1 cellular context compared by ENCODE assay signal in genomic region chr6:149934249-149935156, GRCh38.
TF ChIP-seq lines count a peak whose summit lies in the region.

No MANE protein-coding gene starts in this region.

TF ChIP-seq in K562, 482 proteins besides CTCF, POLR2A, EP300 and RAD21 (continued from another document):
- TF ChIP-seq, protein P1, sequence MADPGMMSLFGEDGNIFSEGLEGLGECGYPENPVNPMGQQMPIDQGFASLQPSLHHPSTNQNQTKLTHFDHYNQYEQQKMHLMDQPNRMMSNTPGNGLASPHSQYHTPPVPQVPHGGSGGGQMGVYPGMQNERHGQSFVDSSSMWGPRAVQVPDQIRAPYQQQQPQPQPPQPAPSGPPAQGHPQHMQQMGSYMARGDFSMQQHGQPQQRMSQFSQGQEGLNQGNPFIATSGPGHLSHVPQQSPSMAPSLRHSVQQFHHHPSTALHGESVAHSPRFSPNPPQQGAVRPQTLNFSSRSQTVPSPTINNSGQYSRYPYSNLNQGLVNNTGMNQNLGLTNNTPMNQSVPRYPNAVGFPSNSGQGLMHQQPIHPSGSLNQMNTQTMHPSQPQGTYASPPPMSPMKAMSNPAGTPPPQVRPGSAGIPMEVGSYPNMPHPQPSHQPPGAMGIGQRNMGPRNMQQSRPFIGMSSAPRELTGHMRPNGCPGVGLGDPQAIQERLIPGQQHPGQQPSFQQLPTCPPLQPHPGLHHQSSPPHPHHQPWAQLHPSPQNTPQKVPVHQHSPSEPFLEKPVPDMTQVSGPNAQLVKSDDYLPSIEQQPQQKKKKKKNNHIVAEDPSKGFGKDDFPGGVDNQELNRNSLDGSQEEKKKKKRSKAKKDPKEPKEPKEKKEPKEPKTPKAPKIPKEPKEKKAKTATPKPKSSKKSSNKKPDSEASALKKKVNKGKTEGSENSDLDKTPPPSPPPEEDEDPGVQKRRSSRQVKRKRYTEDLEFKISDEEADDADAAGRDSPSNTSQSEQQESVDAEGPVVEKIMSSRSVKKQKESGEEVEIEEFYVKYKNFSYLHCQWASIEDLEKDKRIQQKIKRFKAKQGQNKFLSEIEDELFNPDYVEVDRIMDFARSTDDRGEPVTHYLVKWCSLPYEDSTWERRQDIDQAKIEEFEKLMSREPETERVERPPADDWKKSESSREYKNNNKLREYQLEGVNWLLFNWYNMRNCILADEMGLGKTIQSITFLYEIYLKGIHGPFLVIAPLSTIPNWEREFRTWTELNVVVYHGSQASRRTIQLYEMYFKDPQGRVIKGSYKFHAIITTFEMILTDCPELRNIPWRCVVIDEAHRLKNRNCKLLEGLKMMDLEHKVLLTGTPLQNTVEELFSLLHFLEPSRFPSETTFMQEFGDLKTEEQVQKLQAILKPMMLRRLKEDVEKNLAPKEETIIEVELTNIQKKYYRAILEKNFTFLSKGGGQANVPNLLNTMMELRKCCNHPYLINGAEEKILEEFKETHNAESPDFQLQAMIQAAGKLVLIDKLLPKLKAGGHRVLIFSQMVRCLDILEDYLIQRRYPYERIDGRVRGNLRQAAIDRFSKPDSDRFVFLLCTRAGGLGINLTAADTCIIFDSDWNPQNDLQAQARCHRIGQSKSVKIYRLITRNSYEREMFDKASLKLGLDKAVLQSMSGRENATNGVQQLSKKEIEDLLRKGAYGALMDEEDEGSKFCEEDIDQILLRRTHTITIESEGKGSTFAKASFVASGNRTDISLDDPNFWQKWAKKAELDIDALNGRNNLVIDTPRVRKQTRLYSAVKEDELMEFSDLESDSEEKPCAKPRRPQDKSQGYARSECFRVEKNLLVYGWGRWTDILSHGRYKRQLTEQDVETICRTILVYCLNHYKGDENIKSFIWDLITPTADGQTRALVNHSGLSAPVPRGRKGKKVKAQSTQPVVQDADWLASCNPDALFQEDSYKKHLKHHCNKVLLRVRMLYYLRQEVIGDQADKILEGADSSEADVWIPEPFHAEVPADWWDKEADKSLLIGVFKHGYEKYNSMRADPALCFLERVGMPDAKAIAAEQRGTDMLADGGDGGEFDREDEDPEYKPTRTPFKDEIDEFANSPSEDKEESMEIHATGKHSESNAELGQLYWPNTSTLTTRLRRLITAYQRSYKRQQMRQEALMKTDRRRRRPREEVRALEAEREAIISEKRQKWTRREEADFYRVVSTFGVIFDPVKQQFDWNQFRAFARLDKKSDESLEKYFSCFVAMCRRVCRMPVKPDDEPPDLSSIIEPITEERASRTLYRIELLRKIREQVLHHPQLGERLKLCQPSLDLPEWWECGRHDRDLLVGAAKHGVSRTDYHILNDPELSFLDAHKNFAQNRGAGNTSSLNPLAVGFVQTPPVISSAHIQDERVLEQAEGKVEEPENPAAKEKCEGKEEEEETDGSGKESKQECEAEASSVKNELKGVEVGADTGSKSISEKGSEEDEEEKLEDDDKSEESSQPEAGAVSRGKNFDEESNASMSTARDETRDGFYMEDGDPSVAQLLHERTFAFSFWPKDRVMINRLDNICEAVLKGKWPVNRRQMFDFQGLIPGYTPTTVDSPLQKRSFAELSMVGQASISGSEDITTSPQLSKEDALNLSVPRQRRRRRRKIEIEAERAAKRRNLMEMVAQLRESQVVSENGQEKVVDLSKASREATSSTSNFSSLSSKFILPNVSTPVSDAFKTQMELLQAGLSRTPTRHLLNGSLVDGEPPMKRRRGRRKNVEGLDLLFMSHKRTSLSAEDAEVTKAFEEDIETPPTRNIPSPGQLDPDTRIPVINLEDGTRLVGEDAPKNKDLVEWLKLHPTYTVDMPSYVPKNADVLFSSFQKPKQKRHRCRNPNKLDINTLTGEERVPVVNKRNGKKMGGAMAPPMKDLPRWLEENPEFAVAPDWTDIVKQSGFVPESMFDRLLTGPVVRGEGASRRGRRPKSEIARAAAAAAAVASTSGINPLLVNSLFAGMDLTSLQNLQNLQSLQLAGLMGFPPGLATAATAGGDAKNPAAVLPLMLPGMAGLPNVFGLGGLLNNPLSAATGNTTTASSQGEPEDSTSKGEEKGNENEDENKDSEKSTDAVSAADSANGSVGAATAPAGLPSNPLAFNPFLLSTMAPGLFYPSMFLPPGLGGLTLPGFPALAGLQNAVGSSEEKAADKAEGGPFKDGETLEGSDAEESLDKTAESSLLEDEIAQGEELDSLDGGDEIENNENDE (IDR thresholded peaks at IDR 0.05; ENCODE audit: low read depth, low read length): no peak
- TF ChIP-seq, protein P2, sequence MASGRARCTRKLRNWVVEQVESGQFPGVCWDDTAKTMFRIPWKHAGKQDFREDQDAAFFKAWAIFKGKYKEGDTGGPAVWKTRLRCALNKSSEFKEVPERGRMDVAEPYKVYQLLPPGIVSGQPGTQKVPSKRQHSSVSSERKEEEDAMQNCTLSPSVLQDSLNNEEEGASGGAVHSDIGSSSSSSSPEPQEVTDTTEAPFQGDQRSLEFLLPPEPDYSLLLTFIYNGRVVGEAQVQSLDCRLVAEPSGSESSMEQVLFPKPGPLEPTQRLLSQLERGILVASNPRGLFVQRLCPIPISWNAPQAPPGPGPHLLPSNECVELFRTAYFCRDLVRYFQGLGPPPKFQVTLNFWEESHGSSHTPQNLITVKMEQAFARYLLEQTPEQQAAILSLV (tag; IDR thresholded peaks at IDR 0.05): no peak
- TF ChIP-seq PHF20 (IDR thresholded peaks at IDR 0.05; ENCODE audit: partially characterized antibody) (peak; percentile 29), TBL1XR1 (IDR thresholded peaks at IDR 0.05; ENCODE audit: low read length in 2 of 2) (peak in 1 of 2 experiments; percentile 95; a peak in 2 of 4 replicates), CTBP1 (IDR thresholded peaks at IDR 0.05; ENCODE audit: borderline replicate concordance) (peak; percentile 56), PHTF2 (CRISPR knock-in tag; IDR thresholded peaks at IDR 0.05) (no peak), CBFB (CRISPR knock-in tag; IDR thresholded peaks at IDR 0.05) (no peak), C11orf30 (IDR thresholded peaks at IDR 0.05; ENCODE audit: low read depth) (0 out of 2 replicates have a peak, but pooled peaks have one; percentile 16), SP1 (CRISPR knock-in tag; IDR thresholded peaks at IDR 0.05) (peak; percentile 58), ZNF384 (IDR thresholded peaks at IDR 0.05; ENCODE audit: low read depth, low read length) (no peak), HMBOX1 (IDR thresholded peaks at IDR 0.05) (no peak), ZNF444 (CRISPR knock-in tag; IDR thresholded peaks at IDR 0.05) (no peak), RBM39 (optimal IDR thresholded peaks at IDR 0.05; ENCODE audit: low read depth, low read length) (no peak), ZNF280B (CRISPR knock-in tag; IDR thresholded peaks at IDR 0.05) (no peak), TOE1 (IDR thresholded peaks at IDR 0.05; ENCODE audit: borderline replicate concordance) (no peak), TOE1 (CRISPR knock-in tag; IDR thresholded peaks at IDR 0.05; ENCODE audit: borderline replicate concordance, low read depth) (no peak), HNRNPK (IDR thresholded peaks at IDR 0.05; ENCODE audit: low read depth, low read length, poor library complexity, severe bottlenecking) (no peak), SMARCE1 (IDR thresholded peaks at IDR 0.05) (no peak), ZNF398 (CRISPR knock-in tag; IDR thresholded peaks at IDR 0.05) (no peak), ZNF592 (IDR thresholded peaks at IDR 0.05) (no peak), SIRT6 (IDR thresholded peaks at IDR 0.05; ENCODE audit: low read depth, low read length) (no peak), GABPA (tag; conservative IDR thresholded peaks at IDR 0.05; ENCODE audit: low read depth) (no peak), ZNF253 (CRISPR knock-in tag; conservative IDR thresholded peaks at IDR 0.05) (no peak), MTA3 (IDR thresholded peaks at IDR 0.05; ENCODE audit: borderline replicate concordance) (peak; percentile 99), E2F1 (CRISPR knock-in tag; IDR thresholded peaks at IDR 0.05) (peak; percentile 45; the same call in 1 of the 2 replicates), ARID2 (IDR thresholded peaks at IDR 0.05) (peak; percentile 61; the same call in 1 of the 2 replicates), TARDBP (IDR thresholded peaks at IDR 0.05) (peak; percentile 99), RCOR1 (IDR thresholded peaks at IDR 0.05; ENCODE audit: borderline replicate concordance in 1 of 2, low read depth in 2 of 2, low read length in 2 of 2) (peak in 1 of 2 experiments; percentile 76; a peak in 2 of 4 replicates), BCL6 (CRISPR knock-in tag; IDR thresholded peaks at IDR 0.05) (no peak)
- TF ChIP-seq, protein P3, sequence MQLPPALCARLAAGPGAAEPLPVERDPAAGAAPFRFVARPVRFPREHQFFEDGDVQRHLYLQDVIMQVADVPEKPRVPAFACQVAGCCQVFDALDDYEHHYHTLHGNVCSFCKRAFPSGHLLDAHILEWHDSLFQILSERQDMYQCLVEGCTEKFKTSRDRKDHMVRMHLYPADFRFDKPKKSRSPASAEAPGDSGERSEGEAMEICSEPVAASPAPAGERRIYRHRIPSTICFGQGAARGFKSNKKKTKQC (CRISPR knock-in tag; IDR thresholded peaks at IDR 0.05): no peak
- TF ChIP-seq, protein P4, sequence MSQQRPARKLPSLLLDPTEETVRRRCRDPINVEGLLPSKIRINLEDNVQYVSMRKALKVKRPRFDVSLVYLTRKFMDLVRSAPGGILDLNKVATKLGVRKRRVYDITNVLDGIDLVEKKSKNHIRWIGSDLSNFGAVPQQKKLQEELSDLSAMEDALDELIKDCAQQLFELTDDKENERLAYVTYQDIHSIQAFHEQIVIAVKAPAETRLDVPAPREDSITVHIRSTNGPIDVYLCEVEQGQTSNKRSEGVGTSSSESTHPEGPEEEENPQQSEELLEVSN (IDR thresholded peaks at IDR 0.05; ENCODE audit: borderline replicate concordance in 1 of 2, extremely low read depth in 1 of 2, insufficient read depth in 1 of 2, insufficient read length in 1 of 2, low read depth in 1 of 2, low read length in 1 of 2, poor library complexity in 1 of 2, severe bottlenecking in 1 of 2): no peak
